In the genomic region with DNA sequence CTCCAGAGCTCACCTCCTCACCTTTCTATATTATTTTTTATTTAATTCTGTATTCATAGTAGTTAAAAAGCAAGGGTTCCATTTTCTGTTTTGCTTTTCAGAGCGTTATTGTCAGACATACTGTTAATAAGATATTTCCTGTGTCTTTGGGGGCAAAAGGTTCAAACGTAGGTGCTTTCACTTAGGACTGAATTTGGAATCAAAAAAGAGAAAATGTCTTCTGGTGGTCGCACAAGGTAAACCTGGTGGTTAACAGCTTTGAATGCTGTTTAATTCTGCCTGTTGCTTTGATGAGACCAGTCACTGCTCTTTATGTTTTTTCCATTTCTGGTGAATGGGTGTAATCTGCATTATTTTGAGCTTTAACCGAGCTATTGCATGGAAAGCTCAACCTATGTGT, we compare ENCODE assay signal across 17 cellular contexts.
DNase-seq lines count a peak whose midpoint lies in the region; ATAC-seq and TF ChIP-seq lines count a peak whose summit lies in the region.
"Had no signal": no experiment of that assay in that cellular context is flagged by ENCODE, and none has a peak within 500 bp of the region (broad histone marks: within the 10 kb centered on the region; RNA-seq: fewer than 3 reads in every experiment).

No MANE protein-coding gene starts in this region.

- no peaks in the 10 kb centered on the region for H3K36me3 ChIP-seq in GM23248 (ENCODE audit: low read depth)

- POLR2A ChIA-PET in WTC11 (lab: Charles Lee), result no interaction called here

- ATAC-seq in stimulated activated naive CD8-positive, alpha-beta T cell treated with anti-CD3 and anti-CD28 coated beads, Interleukin-15, amount 100 ng/mL, for 72 hours, result no peak
- no peak for ATAC-seq in stimulated activated naive CD8-positive, alpha-beta T cell treated with anti-CD3 and anti-CD28 coated beads, Interleukin-15, Interleukin-2, amounts not matched to agents 100 U/mL and 50 U/mL, for 24 hours
- ATAC-seq in WTC11, result no peak
- ATAC-seq: A549 had no signal

- H3K36me3 Mint-ChIP-seq in WTC11 (no peaks in the 10 kb centered on the region), endothelial cell (ENCODE audit: low read depth, unreplicated experiment) (no peaks in the 10 kb centered on the region)

- no peak overlapping the region for H3K4me2 ChIP-seq in GM23248 (ENCODE audit: unreplicated experiment)
- H3K4me2 ChIP-seq: A549; BLaER1 treated with 17β-estradiol and CSF1 and Interleukin-3, amounts not matched to agents 10 nM and 100 nM had no signal

- no peak overlapping the region for H3K9ac ChIP-seq in GM23248
- H3K9ac ChIP-seq: BLaER1 treated with 17β-estradiol and CSF1 and Interleukin-3, amounts not matched to agents 10 nM and 100 nM had no signal

- H3K9me3 ChIP-seq in GM23248 (ENCODE audit: low read depth), result no peaks in the 10 kb centered on the region
- H3K9me3 ChIP-seq: A549 had no signal

- peak overlapping the region in 1 of 2 donors; percentile 74 for H3K27ac Mint-ChIP-seq in stimulated activated naive CD8-positive, alpha-beta T cell treated with anti-CD3 and anti-CD28 coated beads, Interleukin-15, amount 100 ng/mL, for 72 hours
- H3K27ac Mint-ChIP-seq in WTC11 (peak overlapping the region; percentile 86), endothelial cell (ENCODE audit: unreplicated experiment) (peak overlapping the region; percentile 41)

- H3K79me2 ChIP-seq in GM23248 (ENCODE audit: insufficient read depth), result peaks cover 41% of the 10 kb centered on the region

- WGBS in GM23248 (ENCODE audit: low coverage in 1 of 2, low lambda C conversion rate in 2 of 2, missing lambda C conversion rate in 2 of 2), 2 experiments, result 95 to 98% methylated on average over 4 of the region's 4 CpGs

- no peaks in the 10 kb centered on the region for H3K9me2 ChIP-seq in GM23248 (ENCODE audit: insufficient read depth)

- CTCF ChIA-PET in WTC11 (lab: Charles Lee), result interaction anchor here (1.1 to 1.5 kb wide), 2 partner anchors 20 to 634 kb away, joined by 3 to 5 read pairs; no protein-coding TSS in a partner anchor

- no peaks in the 10 kb centered on the region for H3K27me3 ChIP-seq in GM23248 (replicated peaks; ENCODE audit: insufficient read depth)
- H3K27me3 ChIP-seq: BLaER1 treated with 17β-estradiol and CSF1 and Interleukin-3, amounts not matched to agents 10 nM and 100 nM had no signal

- H3K4me3 Mint-ChIP-seq in stimulated activated naive CD8-positive, alpha-beta T cell treated with anti-CD3 and anti-CD28 coated beads, Interleukin-15, amount 100 ng/mL, for 72 hours, result peak overlapping the region; percentile 3 to 60
- H3K4me3 Mint-ChIP-seq in WTC11, result no peak overlapping the region
- H3K4me3 Mint-ChIP-seq in endothelial cell (ENCODE audit: unreplicated experiment), result no peak overlapping the region

- peaks cover 64% of the 10 kb centered on the region for H3K4me1 Mint-ChIP-seq in stimulated activated naive CD8-positive, alpha-beta T cell treated with anti-CD3 and anti-CD28 coated beads, Interleukin-15, amount 100 ng/mL, for 72 hours
- H3K4me1 Mint-ChIP-seq in WTC11, result peaks cover 67% of the 10 kb centered on the region
- peaks cover 43% of the 10 kb centered on the region for H3K4me1 Mint-ChIP-seq in endothelial cell (ENCODE audit: unreplicated experiment)

- no peaks in the 10 kb centered on the region for H4K20me1 ChIP-seq in GM23248 (ENCODE audit: insufficient read depth)

- peaks cover 5% of the 10 kb centered on the region; the same call in 1 of the 2 replicates for H3K4me1 ChIP-seq in GM23248 (ENCODE audit: insufficient read depth)

- no peak for DNase-seq in stimulated activated naive CD8-positive, alpha-beta T cell treated with anti-CD3 and anti-CD28 coated beads, Interleukin-15, amount 100 ng/mL, for 72 hours
- DNase-seq in stimulated activated naive CD8-positive, alpha-beta T cell treated with anti-CD3 and anti-CD28 coated beads, Interleukin-15, Interleukin-2, amounts not matched to agents 100 U/mL and 50 U/mL, for 24 hours, result no peak
- DNase-seq in WTC11 (ENCODE audit: low spot score) (no peak), endothelial cell (ENCODE audit: low spot score) (no peak), GM23248 (no peak), DMS79 (lab: John Stamatoyannopoulos, UW) (no peak), NCI-H1092 (lab: John Stamatoyannopoulos, UW) (no peak)
- DNase-seq: DMS 273 treated with DMSO at 0.1 percent for 48 hours, H7, NCI-H1048, NCI-H146, NCI-H2081, NCI-H510A treated with DMSO at 0.1 percent for 48 hours, NCI-H82 had no signal

- no peak overlapping the region for H3K27ac ChIP-seq in GM23248
- H3K27ac ChIP-seq: A549; BLaER1 treated with 17β-estradiol and CSF1 and Interleukin-3, amounts not matched to agents 10 nM and 100 nM; HL-60 had no signal

- H3K9me3 Mint-ChIP-seq in stimulated activated naive CD8-positive, alpha-beta T cell treated with anti-CD3 and anti-CD28 coated beads, Interleukin-15, amount 100 ng/mL, for 72 hours, result no peaks in the 10 kb centered on the region
- H3K9me3 Mint-ChIP-seq in WTC11 (no peaks in the 10 kb centered on the region), endothelial cell (ENCODE audit: unreplicated experiment) (no peaks in the 10 kb centered on the region)

- no peak overlapping the region for H2AFZ ChIP-seq in GM23248

- in situ Hi-C loops in GM23248 (cut with MboI), result loop anchor here (25.0 kb wide), 1 partner anchor 644 kb away; no protein-coding TSS in a partner anchor

- peaks cover 4% of the 10 kb centered on the region; the same call in 1 of the 2 replicates for H3F3A ChIP-seq in GM23248 (ENCODE audit: insufficient read depth)

- no peak overlapping the region for H3K4me3 ChIP-seq in GM23248
- H3K4me3 ChIP-seq: A549; BLaER1 treated with 17β-estradiol and CSF1 and Interleukin-3, amounts not matched to agents 10 nM and 100 nM had no signal

- H3K27me3 Mint-ChIP-seq in stimulated activated naive CD8-positive, alpha-beta T cell treated with anti-CD3 and anti-CD28 coated beads, Interleukin-15, amount 100 ng/mL, for 72 hours, result no peaks in the 10 kb centered on the region
- no peaks in the 10 kb centered on the region for H3K27me3 Mint-ChIP-seq in WTC11 (ENCODE audit: low read depth)
- peaks cover 3% of the 10 kb centered on the region for H3K27me3 Mint-ChIP-seq in endothelial cell (ENCODE audit: unreplicated experiment)

- TF ChIP-seq CTCF in WTC11 (IDR thresholded peaks at IDR 0.05) (no peak), endothelial cell (IDR thresholded peaks at IDR 0.05; ENCODE audit: unreplicated experiment) (no peak)

TF ChIP-seq in WTC11, 78 proteins besides CTCF, POLR2A, EP300 and RAD21 (continues in another document):
- TF ChIP-seq GRHL2 (CRISPR knock-in tag; IDR thresholded peaks at IDR 0.05; ENCODE audit: insufficient replicate concordance, severe bottlenecking) (no peak), TP53 (CRISPR knock-in tag; IDR thresholded peaks at IDR 0.05) (no peak), ETV6 (CRISPR knock-in tag; IDR thresholded peaks at IDR 0.05) (no peak)
- TF ChIP-seq, protein P1, sequence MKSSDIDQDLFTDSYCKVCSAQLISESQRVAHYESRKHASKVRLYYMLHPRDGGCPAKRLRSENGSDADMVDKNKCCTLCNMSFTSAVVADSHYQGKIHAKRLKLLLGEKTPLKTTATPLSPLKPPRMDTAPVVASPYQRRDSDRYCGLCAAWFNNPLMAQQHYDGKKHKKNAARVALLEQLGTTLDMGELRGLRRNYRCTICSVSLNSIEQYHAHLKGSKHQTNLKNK (CRISPR knock-in tag; IDR thresholded peaks at IDR 0.05), result no peak
- TF ChIP-seq, protein P2, sequence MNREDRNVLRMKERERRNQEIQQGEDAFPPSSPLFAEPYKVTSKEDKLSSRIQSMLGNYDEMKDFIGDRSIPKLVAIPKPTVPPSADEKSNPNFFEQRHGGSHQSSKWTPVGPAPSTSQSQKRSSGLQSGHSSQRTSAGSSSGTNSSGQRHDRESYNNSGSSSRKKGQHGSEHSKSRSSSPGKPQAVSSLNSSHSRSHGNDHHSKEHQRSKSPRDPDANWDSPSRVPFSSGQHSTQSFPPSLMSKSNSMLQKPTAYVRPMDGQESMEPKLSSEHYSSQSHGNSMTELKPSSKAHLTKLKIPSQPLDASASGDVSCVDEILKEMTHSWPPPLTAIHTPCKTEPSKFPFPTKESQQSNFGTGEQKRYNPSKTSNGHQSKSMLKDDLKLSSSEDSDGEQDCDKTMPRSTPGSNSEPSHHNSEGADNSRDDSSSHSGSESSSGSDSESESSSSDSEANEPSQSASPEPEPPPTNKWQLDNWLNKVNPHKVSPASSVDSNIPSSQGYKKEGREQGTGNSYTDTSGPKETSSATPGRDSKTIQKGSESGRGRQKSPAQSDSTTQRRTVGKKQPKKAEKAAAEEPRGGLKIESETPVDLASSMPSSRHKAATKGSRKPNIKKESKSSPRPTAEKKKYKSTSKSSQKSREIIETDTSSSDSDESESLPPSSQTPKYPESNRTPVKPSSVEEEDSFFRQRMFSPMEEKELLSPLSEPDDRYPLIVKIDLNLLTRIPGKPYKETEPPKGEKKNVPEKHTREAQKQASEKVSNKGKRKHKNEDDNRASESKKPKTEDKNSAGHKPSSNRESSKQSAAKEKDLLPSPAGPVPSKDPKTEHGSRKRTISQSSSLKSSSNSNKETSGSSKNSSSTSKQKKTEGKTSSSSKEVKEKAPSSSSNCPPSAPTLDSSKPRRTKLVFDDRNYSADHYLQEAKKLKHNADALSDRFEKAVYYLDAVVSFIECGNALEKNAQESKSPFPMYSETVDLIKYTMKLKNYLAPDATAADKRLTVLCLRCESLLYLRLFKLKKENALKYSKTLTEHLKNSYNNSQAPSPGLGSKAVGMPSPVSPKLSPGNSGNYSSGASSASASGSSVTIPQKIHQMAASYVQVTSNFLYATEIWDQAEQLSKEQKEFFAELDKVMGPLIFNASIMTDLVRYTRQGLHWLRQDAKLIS (CRISPR knock-in tag; IDR thresholded peaks at IDR 0.05; ENCODE audit: borderline replicate concordance), result no peak
- TF ChIP-seq, protein P3, sequence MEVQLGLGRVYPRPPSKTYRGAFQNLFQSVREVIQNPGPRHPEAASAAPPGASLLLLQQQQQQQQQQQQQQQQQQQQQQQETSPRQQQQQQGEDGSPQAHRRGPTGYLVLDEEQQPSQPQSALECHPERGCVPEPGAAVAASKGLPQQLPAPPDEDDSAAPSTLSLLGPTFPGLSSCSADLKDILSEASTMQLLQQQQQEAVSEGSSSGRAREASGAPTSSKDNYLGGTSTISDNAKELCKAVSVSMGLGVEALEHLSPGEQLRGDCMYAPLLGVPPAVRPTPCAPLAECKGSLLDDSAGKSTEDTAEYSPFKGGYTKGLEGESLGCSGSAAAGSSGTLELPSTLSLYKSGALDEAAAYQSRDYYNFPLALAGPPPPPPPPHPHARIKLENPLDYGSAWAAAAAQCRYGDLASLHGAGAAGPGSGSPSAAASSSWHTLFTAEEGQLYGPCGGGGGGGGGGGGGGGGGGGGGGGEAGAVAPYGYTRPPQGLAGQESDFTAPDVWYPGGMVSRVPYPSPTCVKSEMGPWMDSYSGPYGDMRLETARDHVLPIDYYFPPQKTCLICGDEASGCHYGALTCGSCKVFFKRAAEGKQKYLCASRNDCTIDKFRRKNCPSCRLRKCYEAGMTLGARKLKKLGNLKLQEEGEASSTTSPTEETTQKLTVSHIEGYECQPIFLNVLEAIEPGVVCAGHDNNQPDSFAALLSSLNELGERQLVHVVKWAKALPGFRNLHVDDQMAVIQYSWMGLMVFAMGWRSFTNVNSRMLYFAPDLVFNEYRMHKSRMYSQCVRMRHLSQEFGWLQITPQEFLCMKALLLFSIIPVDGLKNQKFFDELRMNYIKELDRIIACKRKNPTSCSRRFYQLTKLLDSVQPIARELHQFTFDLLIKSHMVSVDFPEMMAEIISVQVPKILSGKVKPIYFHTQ (CRISPR knock-in tag; IDR thresholded peaks at IDR 0.05), result no peak

Comparison
In these comparisons a context has a peak if more than half of its experiments do, and no peak if none do; other contexts are left out.
1. H3K4me3 Mint-ChIP-seq: peak in stimulated activated naive CD8-positive, alpha-beta T cell treated with anti-CD3 and anti-CD28 coated beads, Interleukin-15, amount 100 ng/mL, for 72 hours (2 of 2); none in WTC11 (single experiment) and endothelial cell (single experiment).